1 cellular context compared by ENCODE assay signal in the genomic region with DNA sequence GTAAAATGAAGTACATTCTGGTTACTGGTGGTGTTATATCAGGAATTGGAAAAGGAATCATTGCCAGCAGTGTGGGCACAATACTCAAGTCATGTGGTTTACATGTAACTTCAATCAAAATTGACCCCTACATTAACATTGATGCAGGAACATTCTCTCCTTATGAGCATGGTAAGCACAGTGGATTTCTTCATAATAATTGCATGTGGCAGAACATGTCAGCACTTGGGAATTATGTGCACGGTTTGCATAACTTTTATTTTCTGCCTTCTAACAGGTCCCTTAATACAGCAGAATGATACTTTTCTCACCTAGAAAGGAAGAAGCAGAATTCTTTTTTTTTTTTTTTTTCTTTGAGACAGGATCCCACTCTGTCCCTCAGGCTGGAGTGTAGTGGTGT.
TF ChIP-seq lines count a peak whose summit lies in the region.

No MANE protein-coding gene starts in this region.

TF ChIP-seq in IMR-90, 13 proteins besides CTCF, POLR2A, EP300 and RAD21:
- TF ChIP-seq BHLHE40 (IDR thresholded peaks at IDR 0.05; ENCODE audit: low read depth, low read length) (no peak), MXI1 (IDR thresholded peaks at IDR 0.05; ENCODE audit: borderline replicate concordance, low read depth, low read length) (no peak)
- TF ChIP-seq, protein P1, sequence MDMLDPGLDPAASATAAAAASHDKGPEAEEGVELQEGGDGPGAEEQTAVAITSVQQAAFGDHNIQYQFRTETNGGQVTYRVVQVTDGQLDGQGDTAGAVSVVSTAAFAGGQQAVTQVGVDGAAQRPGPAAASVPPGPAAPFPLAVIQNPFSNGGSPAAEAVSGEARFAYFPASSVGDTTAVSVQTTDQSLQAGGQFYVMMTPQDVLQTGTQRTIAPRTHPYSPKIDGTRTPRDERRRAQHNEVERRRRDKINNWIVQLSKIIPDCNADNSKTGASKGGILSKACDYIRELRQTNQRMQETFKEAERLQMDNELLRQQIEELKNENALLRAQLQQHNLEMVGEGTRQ (IDR thresholded peaks at IDR 0.05; ENCODE audit: low read depth, low read length): no peak
